ENCODE assay signal across 11 cellular contexts in genomic region chr7:50869108-50869716, GRCh38.
A peak's percentile ranks its signal among the peaks of the same experiment; 100 is the strongest.
DNase-seq lines count a peak whose midpoint lies in the region; ATAC-seq and TF ChIP-seq lines count a peak whose summit lies in the region.
"Had no signal": no experiment of that assay in that cellular context is flagged by ENCODE, and none has a peak within 500 bp of the region (broad histone marks: within the 10 kb centered on the region; RNA-seq: fewer than 3 reads in every experiment).

No MANE protein-coding gene starts in this region.

- H2BK15ac ChIP-seq in IMR-90 (ENCODE audit: low read depth, low read length), result peak overlapping the region; percentile 71; the same call in 1 of the 3 replicates

- no peaks in the 10 kb centered on the region for H3K9me3 Mint-ChIP-seq in activated naive CD4-positive, alpha-beta T cell treated with anti-CD3 and anti-CD28 coated beads, Interleukin-2, amount 50 U/mL, for 72 hours
- H3K9me3 Mint-ChIP-seq: activated CD4-positive, alpha-beta T cell treated with anti-CD3 and anti-CD28 coated beads, Interleukin-2, amount 10 ng/mL, durations not matched to agents 24 days and 14 days; stimulated activated naive CD8-positive, alpha-beta T cell treated with anti-CD3 and anti-CD28 coated beads, Interleukin-15, Interleukin-2, amounts not matched to agents 100 ng/mL and 50 ng/mL, for 24 hours had no signal

- H2AFZ ChIP-seq in IMR-90 (replicated peaks; ENCODE audit: low read length, poor library complexity), result no peak overlapping the region

- CTCF ChIA-PET in IMR-90 (lab: Yijun Ruan, JAX), result interaction anchor here (0.6 kb wide), 1 partner anchor 16 kb away, joined by 3 read pairs; no protein-coding TSS in a partner anchor

- H3K4ac ChIP-seq in IMR-90 (ENCODE audit: low read depth, low read length), result no peak overlapping the region

- H3K14ac ChIP-seq in IMR-90 (replicated peaks; ENCODE audit: low read depth, low read length), result no peak overlapping the region

- dilution Hi-C loops in IMR-90 (cut with HindIII; ENCODE audit: low sequenced_read_pairs, unreplicated experiment), result no loop called here

- H3K4me1 ChIP-seq in IMR-90 (ENCODE audit: control insufficient read depth, insufficient read depth, low read length) (peaks cover 4% of the 10 kb centered on the region), tibial nerve (peaks cover 0 to 16% (median 7%) of the 10 kb centered on the region in 4 donors)

- H3K9ac ChIP-seq in IMR-90 (ENCODE audit: low read depth, low read length), result no peak overlapping the region
- H3K9ac ChIP-seq: KMS-11 had no signal

- peak overlapping the region; percentile 3; the same call in 1 of the 2 replicates for H2AK5ac ChIP-seq in IMR-90 (ENCODE audit: low read depth, low read length)

- DNase-seq in IMR-90 (peak; percentile 87), caudate nucleus (lab: John Stamatoyannopoulos, UW) (peak in 15 of 61 donors; percentile 1 to 45 (median 17)), iris pigment epithelial cell (ENCODE audit: low read depth) (peak; percentile 73), tibial nerve (ENCODE audit: low spot score in 2 of 2) (peak; percentile 35 to 72), DMS153 treated with DMSO at 0.1 percent for 48 hours (lab: John Stamatoyannopoulos, UW; ENCODE audit: unreplicated experiment) (no peak)
- DNase-seq in activated naive CD4-positive, alpha-beta T cell treated with anti-CD3 and anti-CD28 coated beads, Interleukin-2, amount 50 U/mL, for 72 hours (ENCODE audit: low spot score in 2 of 2), result no peak
- DNase-seq in stimulated activated CD4-positive, alpha-beta T cell treated with anti-CD3 and anti-CD28 coated beads, Interleukin-4, amount 100 ng/mL, for 1 hour, result no peak
- DNase-seq: activated CD4-positive, alpha-beta T cell treated with anti-CD3 and anti-CD28 coated beads, Interleukin-2, amount 10 ng/mL, durations not matched to agents 24 days and 14 days had no signal

- H3K9me3 ChIP-seq in IMR-90 (ENCODE audit: control insufficient read depth, insufficient read depth, low read length) (no peaks in the 10 kb centered on the region), tibial nerve (no peaks in the 10 kb centered on the region)
- H3K9me3 ChIP-seq: ascending aorta had no signal

- in situ Hi-C loops in IMR-90 (cut with MboI; ENCODE audit: low sequenced_read_pairs), result no loop called here

- peaks cover 9% of the 10 kb centered on the region for H3K27me3 ChIP-seq in IMR-90 (ENCODE audit: control insufficient read depth, insufficient read depth, low read length)
- H3K27me3 ChIP-seq in tibial nerve, result no peaks in the 10 kb centered on the region
- H3K27me3 ChIP-seq: ascending aorta had no signal

- H4K91ac ChIP-seq in IMR-90 (ENCODE audit: insufficient read depth, low read depth, low read length), result peak overlapping the region; percentile 14; the same call in 1 of the 2 replicates

- H3K4me3 ChIP-seq in IMR-90 (ENCODE audit: insufficient read depth, low read depth, low read length) (no peak overlapping the region), tibial nerve (no peak overlapping the region)
- H3K4me3 ChIP-seq: ascending aorta had no signal

- H4K20me1 ChIP-seq in IMR-90 (ENCODE audit: insufficient read depth, low read length), result no peaks in the 10 kb centered on the region

- TF ChIP-seq CTCF in IMR-90 (conservative IDR thresholded peaks at IDR 0.05; ENCODE audit: low read depth, low read length) (no peak), tibial nerve (IDR thresholded peaks at IDR 0.05) (no peak)

- TF ChIP-seq POLR2A in IMR-90 (IDR thresholded peaks at IDR 0.05; ENCODE audit: low read depth, low read length) (no peak), tibial nerve (IDR thresholded peaks at IDR 0.05) (no peak)

- 0 out of 2 replicates have a peak overlapping the region, but pooled peaks have one; percentile 57 for H2BK20ac ChIP-seq in IMR-90 (ENCODE audit: low read depth, low read length)

- H4K8ac ChIP-seq in IMR-90 (ENCODE audit: low read depth in 2 of 2, low read length in 2 of 2), result peak overlapping the region in 1 of 2 experiments; percentile 15; a peak in 2 of 4 replicates

- no peaks in the 10 kb centered on the region for H3K9me1 ChIP-seq in IMR-90 (ENCODE audit: insufficient read depth, low read length)

- H2BK120ac ChIP-seq in IMR-90 (ENCODE audit: low read depth, low read length), result peak overlapping the region; percentile 34; the same call in 1 of the 2 replicates

- H3K23ac ChIP-seq in IMR-90 (ENCODE audit: low read depth, low read length), result no peak overlapping the region

- peak overlapping the region; percentile 6; the same call in 1 of the 2 replicates for H3K4me2 ChIP-seq in IMR-90 (ENCODE audit: low read depth, low read length)
- H3K4me2 ChIP-seq: KMS-11 had no signal

- peak in 1 of 2 donors; percentile 65 for TF ChIP-seq EP300 in tibial nerve (IDR thresholded peaks at IDR 0.05)

- no CpG with 5 or more reads among the region's 5 CpGs for WGBS in IMR-90 (ENCODE audit: extremely low coverage in 2 of 2, insufficient read length in 1 of 2), 2 experiments
- 31 to 39% methylated on average over 5 of the region's 5 CpGs for WGBS in tibial nerve, 2 donors

- no peak overlapping the region for H3K27ac Mint-ChIP-seq in activated naive CD4-positive, alpha-beta T cell treated with anti-CD3 and anti-CD28 coated beads, Interleukin-2, amount 50 U/mL, for 72 hours
- H3K27ac Mint-ChIP-seq: activated CD4-positive, alpha-beta T cell treated with anti-CD3 and anti-CD28 coated beads, Interleukin-2, amount 10 ng/mL, durations not matched to agents 24 days and 14 days; stimulated activated naive CD8-positive, alpha-beta T cell treated with anti-CD3 and anti-CD28 coated beads, Interleukin-15, Interleukin-2, amounts not matched to agents 100 ng/mL and 50 ng/mL, for 24 hours had no signal

- TF ChIP-seq RAD21 in IMR-90 (IDR thresholded peaks at IDR 0.05; ENCODE audit: low read length), result no peak

- BruUV-seq in IMR-90 (replicated peaks; lab: Mats Ljungman, UMichigan), result no TSS peak

- H3K56ac ChIP-seq in IMR-90 (ENCODE audit: extremely low read depth, insufficient read depth, low read length), result no peak overlapping the region

- H3K79me1 ChIP-seq in IMR-90 (ENCODE audit: low read depth in 1 of 2, low read length in 2 of 2), result no peaks in the 10 kb centered on the region

- H2BK5ac ChIP-seq in IMR-90 (ENCODE audit: low read depth, low read length, poor library complexity, severe bottlenecking), result no peak overlapping the region

- H3K27ac ChIP-seq in IMR-90 (ENCODE audit: insufficient read depth, low read length) (no peak overlapping the region), caudate nucleus (ENCODE audit: low read depth, low read length) (peak overlapping the region; percentile 78), tibial nerve (peak overlapping the region in 1 of 4 donors; percentile 66)
- H3K27ac ChIP-seq: KMS-11 had no signal

- ATAC-seq in IMR-90 (ENCODE audit: low read depth), result peak; percentile 92
- ATAC-seq in activated naive CD4-positive, alpha-beta T cell treated with anti-CD3 and anti-CD28 coated beads, Interleukin-2, amount 50 U/mL, for 72 hours, result no peak

- POLR2A ChIA-PET in IMR-90 (lab: Charles Lee; ENCODE audit: unreplicated experiment), result no interaction called here

- H2AK9ac ChIP-seq in IMR-90 (replicated peaks; ENCODE audit: low read depth, low read length, poor library complexity), result no peak overlapping the region

- H4K5ac ChIP-seq in IMR-90 (ENCODE audit: low read depth, low read length), result no peak overlapping the region; the same call in 1 of the 2 replicates

- intact Hi-C loops in IMR-90 (cut with micrococcal nuclease), result no loop called here

- H3K36me3 Mint-ChIP-seq in activated naive CD4-positive, alpha-beta T cell treated with anti-CD3 and anti-CD28 coated beads, Interleukin-2, amount 50 U/mL, for 72 hours, result no peaks in the 10 kb centered on the region

- no peaks in the 10 kb centered on the region for H3K36me3 ChIP-seq in IMR-90 (ENCODE audit: control insufficient read depth, insufficient read depth, low read length)
- no peaks in the 10 kb centered on the region for H3K36me3 ChIP-seq in tibial nerve
- H3K36me3 ChIP-seq: ascending aorta had no signal

- peak overlapping the region; percentile 2; the same call in 1 of the 2 replicates for H3K18ac ChIP-seq in IMR-90 (ENCODE audit: low read depth, low read length)

TF ChIP-seq in IMR-90, 13 proteins besides CTCF, POLR2A, EP300 and RAD21 (continues in another document):
- TF ChIP-seq CHD1 (IDR thresholded peaks at IDR 0.05; ENCODE audit: low read depth, low read length) (no peak), NFE2L2 (IDR thresholded peaks at IDR 0.05; ENCODE audit: low read depth, low read length) (peak; percentile 34; the same call in 1 of the 2 replicates), MAFK (IDR thresholded peaks at IDR 0.05; ENCODE audit: low read depth, low read length) (no peak), RFX5 (IDR thresholded peaks at IDR 0.05; ENCODE audit: low read depth, low read length) (no peak), MAZ (IDR thresholded peaks at IDR 0.05; ENCODE audit: borderline replicate concordance, low read depth, low read length) (no peak), MXI1 (IDR thresholded peaks at IDR 0.05; ENCODE audit: borderline replicate concordance, low read depth, low read length) (no peak), CEBPB (IDR thresholded peaks at IDR 0.05; ENCODE audit: low read depth, low read length) (peak; percentile 95), SMC3 (IDR thresholded peaks at IDR 0.05; ENCODE audit: low read depth, low read length) (no peak), FOS (IDR thresholded peaks at IDR 0.05; ENCODE audit: low read depth, low read length) (peak; percentile 69), RCOR1 (IDR thresholded peaks at IDR 0.05; ENCODE audit: insufficient replicate concordance, low read length) (no peak), USF2 (IDR thresholded peaks at IDR 0.05; ENCODE audit: low read depth, low read length) (peak; percentile 48; the same call in 1 of the 2 replicates), BHLHE40 (IDR thresholded peaks at IDR 0.05; ENCODE audit: low read depth, low read length) (0 out of 2 replicates have a peak, but pooled peaks have one; percentile 14)

Comparison
In these comparisons a context has a peak if more than half of its experiments do, and no peak if none do; other contexts are left out.
1. DNase-seq: peak in IMR-90 (single experiment), iris pigment epithelial cell (single experiment) and tibial nerve (2 of 2); none in activated naive CD4-positive, alpha-beta T cell treated with anti-CD3 and anti-CD28 coated beads, Interleukin-2, amount 50 U/mL, for 72 hours (0 of 2), DMS153 treated with DMSO at 0.1 percent for 48 hours (single experiment) and stimulated activated CD4-positive, alpha-beta T cell treated with anti-CD3 and anti-CD28 coated beads, Interleukin-4, amount 100 ng/mL, for 1 hour (single experiment).